ENCODE assay signal across 29 cellular contexts in genomic region chr1:76585980-76586674, GRCh38.
"Had no signal": no experiment of that assay in that cellular context is flagged by ENCODE, and none has a peak within 500 bp of the region (broad histone marks: within the 10 kb centered on the region; RNA-seq: fewer than 3 reads in every experiment).

No MANE protein-coding gene starts in this region.

- H3K9me3 Mint-ChIP-seq: activated CD4-positive, alpha-beta memory T cell treated with anti-CD3 and anti-CD28 coated beads, Interleukin-2, amount 10 ng/mL, durations not matched to agents 7 days and 5 days; activated CD4-positive, alpha-beta T cell treated with anti-CD3 and anti-CD28 coated beads, Interleukin-2, amount 10 ng/mL, durations not matched to agents 24 days and 14 days; activated T-cell treated with anti-CD3 and anti-CD28 coated beads, Interleukin-2, amount 50 U/mL, for 24 hours; activated T-cell treated with anti-CD3 and anti-CD28 coated beads, Interleukin-2, amount 50 U/mL, for 72 hours; T-helper 2 cell treated with Interferon-gamma antibody and Interleukin-4, amounts not matched to agents 5 μg/mL and 100 μg/mL, for 36 hours had no signal

- DNase-seq: activated CD4-positive, alpha-beta memory T cell treated with anti-CD3 and anti-CD28 coated beads, Interleukin-2, amount 10 ng/mL, durations not matched to agents 7 days and 5 days; activated CD4-positive, alpha-beta T cell treated with anti-CD3 and anti-CD28 coated beads for 36 hours; activated CD4-positive, alpha-beta T cell treated with anti-CD3 and anti-CD28 coated beads, Interleukin-2, amount 10 ng/mL, durations not matched to agents 24 days and 14 days; activated CD4-positive, alpha-beta T cell treated with anti-CD3 and anti-CD28 coated beads, Interleukin-2, amount 50 U/mL, for 4 hours; activated CD4-positive, CD25-positive, alpha-beta regulatory T cell; activated CD4-positive, CD25-positive, alpha-beta regulatory T cell treated with anti-CD3 and anti-CD28 coated beads, Interleukin-2, amount 50 U/mL, for 72 hours; activated CD8-positive, alpha-beta memory T cell treated with anti-CD3 and anti-CD28 coated beads, Interleukin-2, amount 50 U/mL, for 48 hours; activated gamma-delta T cell treated with Interleukin-2 at 50 U/mL for 16 hours; activated naive CD4-positive, alpha-beta T cell treated with anti-CD3 and anti-CD28 coated beads, Interleukin-2, amount 50 U/mL, for 16 hours; activated naive CD4-positive, alpha-beta T cell treated with Interleukin-2 at 50 U/mL for 16 hours; activated T-cell treated with anti-CD3 and anti-CD28 coated beads for 4 hours; activated T-cell treated with anti-CD3 and anti-CD28 coated beads, Interleukin-2, amount 50 U/mL, for 24 hours; activated T-cell treated with anti-CD3 and anti-CD28 coated beads, Interleukin-2, amount 50 U/mL, for 72 hours; amniotic stem cell; anterior cingulate cortex; caudate nucleus; cortex of kidney; dermis blood vessel endothelial cell; effector CD4-positive, alpha-beta T cell; esophagus squamous epithelium; foreskin melanocyte; heart right ventricle; hippocampal formation; T-helper 17 cell; T1000 had no signal

- H3K4me3 ChIP-seq: esophagus squamous epithelium, gastroesophageal sphincter, heart right ventricle had no signal

- H3K36me3 Mint-ChIP-seq: activated naive CD8-positive, alpha-beta T cell had no signal

- H3K27me3 ChIP-seq: esophagus squamous epithelium, gastroesophageal sphincter, heart right ventricle had no signal

- H3K27ac Mint-ChIP-seq: activated CD4-positive, alpha-beta memory T cell treated with anti-CD3 and anti-CD28 coated beads, Interleukin-2, amount 10 ng/mL, durations not matched to agents 7 days and 5 days; activated CD4-positive, alpha-beta T cell treated with anti-CD3 and anti-CD28 coated beads for 36 hours; activated CD4-positive, alpha-beta T cell treated with anti-CD3 and anti-CD28 coated beads, Interleukin-2, amount 10 ng/mL, durations not matched to agents 24 days and 14 days; activated naive CD8-positive, alpha-beta T cell; activated T-cell treated with anti-CD3 and anti-CD28 coated beads, Interleukin-2, amount 50 U/mL, for 24 hours; activated T-cell treated with anti-CD3 and anti-CD28 coated beads, Interleukin-2, amount 50 U/mL, for 72 hours; T-helper 17 cell; T-helper 2 cell treated with Interferon-gamma antibody and Interleukin-4, amounts not matched to agents 5 μg/mL and 100 μg/mL, for 36 hours had no signal

- H3K4me1 Mint-ChIP-seq: T-helper 17 cell had no signal

- H3K4me3 Mint-ChIP-seq: activated CD4-positive, alpha-beta memory T cell treated with anti-CD3 and anti-CD28 coated beads, Interleukin-2, amount 10 ng/mL, durations not matched to agents 7 days and 5 days; activated CD4-positive, alpha-beta T cell treated with anti-CD3 and anti-CD28 coated beads for 36 hours; activated CD4-positive, alpha-beta T cell treated with anti-CD3 and anti-CD28 coated beads, Interleukin-2, amount 10 ng/mL, durations not matched to agents 24 days and 14 days; activated naive CD8-positive, alpha-beta T cell; activated T-cell treated with anti-CD3 and anti-CD28 coated beads, Interleukin-2, amount 50 U/mL, for 24 hours; activated T-cell treated with anti-CD3 and anti-CD28 coated beads, Interleukin-2, amount 50 U/mL, for 72 hours; T-helper 17 cell; T-helper 2 cell treated with Interferon-gamma antibody and Interleukin-4, amounts not matched to agents 5 μg/mL and 100 μg/mL, for 36 hours had no signal

- H3K4me1 ChIP-seq: esophagus squamous epithelium, gastroesophageal sphincter, heart right ventricle had no signal

- H3K27ac ChIP-seq: epithelial cell of prostate, esophagus squamous epithelium, gastroesophageal sphincter, heart right ventricle had no signal

- H3K36me3 ChIP-seq: esophagus squamous epithelium, gastroesophageal sphincter, heart right ventricle had no signal

- H3K9me3 ChIP-seq: esophagus squamous epithelium, gastroesophageal sphincter, heart right ventricle had no signal

- H3K27me3 Mint-ChIP-seq: activated CD4-positive, alpha-beta memory T cell treated with anti-CD3 and anti-CD28 coated beads, Interleukin-2, amount 10 ng/mL, durations not matched to agents 7 days and 5 days; activated CD4-positive, alpha-beta T cell treated with anti-CD3 and anti-CD28 coated beads for 36 hours; activated CD4-positive, alpha-beta T cell treated with anti-CD3 and anti-CD28 coated beads, Interleukin-2, amount 10 ng/mL, durations not matched to agents 24 days and 14 days; activated T-cell treated with anti-CD3 and anti-CD28 coated beads, Interleukin-2, amount 50 U/mL, for 24 hours had no signal
